ENCODE assay signal across 15 cellular contexts in the genomic region with DNA sequence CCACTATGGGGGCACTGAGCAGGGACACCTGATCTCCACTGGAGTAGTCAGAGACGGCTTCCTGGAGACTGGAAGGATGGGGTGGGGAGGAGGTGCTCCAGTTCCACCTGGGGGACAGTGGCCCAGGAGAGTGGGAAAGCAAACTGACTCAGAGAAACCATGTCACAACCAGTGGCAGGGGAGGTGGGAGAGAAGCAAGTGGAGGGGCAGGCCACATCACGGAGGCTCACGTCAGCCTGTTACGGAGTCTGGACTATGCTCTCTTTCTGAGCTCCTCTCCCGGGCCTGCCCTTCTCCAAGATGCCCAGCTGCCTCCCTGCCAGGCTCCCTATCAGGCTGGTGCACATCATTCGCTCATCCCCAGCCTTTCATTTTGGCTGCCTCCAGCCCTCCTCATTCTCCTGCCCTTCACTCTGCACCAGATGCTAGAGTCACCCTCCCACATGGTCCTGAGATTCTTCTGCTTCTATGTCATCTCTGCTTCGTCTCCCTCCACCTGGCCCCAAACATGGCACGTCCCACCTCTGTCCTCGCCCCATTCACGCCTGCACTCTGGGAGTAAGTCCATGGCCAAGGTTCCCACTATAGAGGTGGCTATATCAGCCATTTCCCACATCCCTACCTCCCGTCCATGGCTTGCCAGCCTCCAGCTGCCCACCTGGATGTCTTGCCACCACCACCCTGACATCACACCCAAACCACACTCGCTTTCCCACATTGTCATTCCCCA.
DNase-seq lines count a peak whose midpoint lies in the region; ATAC-seq and TF ChIP-seq lines count a peak whose summit lies in the region.
"Had no signal": no experiment of that assay in that cellular context is flagged by ENCODE, and none has a peak within 500 bp of the region (broad histone marks: within the 10 kb centered on the region; RNA-seq: fewer than 3 reads in every experiment).

No MANE protein-coding gene starts in this region.

- no peaks in the 10 kb centered on the region for H3K9me3 ChIP-seq in heart left ventricle
- no peaks in the 10 kb centered on the region for H3K9me3 ChIP-seq in heart right ventricle
- H3K9me3 ChIP-seq in effector memory CD4-positive, alpha-beta T cell (ENCODE audit: control insufficient read depth, low read length): no peaks in the 10 kb centered on the region

- TF ChIP-seq CTCF in heart left ventricle (IDR thresholded peaks at IDR 0.05) (no peak), heart right ventricle (IDR thresholded peaks at IDR 0.05) (no peak)

- H3K36me3 ChIP-seq in heart left ventricle: peaks cover 0 to 18% (median 0%) of the 10 kb centered on the region in 9 donors
- peaks cover 0 to 4% (median 0%) of the 10 kb centered on the region in 9 donors for H3K36me3 ChIP-seq in heart right ventricle
- no peaks in the 10 kb centered on the region for H3K36me3 ChIP-seq in effector memory CD4-positive, alpha-beta T cell (ENCODE audit: control insufficient read depth, insufficient read depth, low read length)

- peaks cover 17% of the 10 kb centered on the region for H3K4me1 Mint-ChIP-seq in stimulated activated effector memory CD8-positive, alpha-beta T cell treated with anti-CD3 and anti-CD28 coated beads, Interleukin-12 subunit alpha, Interleukin-12 subunit beta, amount 100 ng/mL, for 72 hours

- H3K4me1 ChIP-seq in heart left ventricle (peaks cover 4 to 97% (median 66%) of the 10 kb centered on the region in 12 donors), heart right ventricle (peaks cover 29 to 100% (median 83%) of the 10 kb centered on the region in 9 donors)
- H3K4me1 ChIP-seq in effector memory CD4-positive, alpha-beta T cell (ENCODE audit: control insufficient read depth, insufficient read depth, low read length, poor library complexity, severe bottlenecking): no peaks in the 10 kb centered on the region

- H3K4me3 ChIP-seq in heart left ventricle (no peak overlapping the region), heart right ventricle (no peak overlapping the region)
- H3K4me3 ChIP-seq in effector memory CD4-positive, alpha-beta T cell (ENCODE audit: insufficient read depth, low read depth, low read length, poor library complexity, severe bottlenecking): no peak overlapping the region
- H3K4me3 ChIP-seq: PC-9 had no signal

- no peaks in the 10 kb centered on the region for H3K36me3 Mint-ChIP-seq in stimulated activated effector memory CD8-positive, alpha-beta T cell treated with anti-CD3 and anti-CD28 coated beads, Interleukin-12 subunit alpha, Interleukin-12 subunit beta, amount 100 ng/mL, for 72 hours
- H3K36me3 Mint-ChIP-seq: CD4-positive, alpha-beta memory T cell had no signal

- H3K27ac Mint-ChIP-seq in stimulated activated effector memory CD8-positive, alpha-beta T cell treated with anti-CD3 and anti-CD28 coated beads, Interleukin-12 subunit alpha, Interleukin-12 subunit beta, amount 100 ng/mL, for 72 hours: no peak overlapping the region
- H3K27ac Mint-ChIP-seq: HFFc6 had no signal

- DNase-seq in heart left ventricle (no peak), left cardiac atrium (no peak), heart right ventricle (no peak), posterior vena cava (ENCODE audit: low spot score) (peak; percentile 38), NCI-H748 treated with DMSO at 0.1 percent for 48 hours (lab: John Stamatoyannopoulos, UW) (no peak), left lobe of liver (ENCODE audit: low spot score) (no peak)
- DNase-seq in stimulated activated effector memory CD8-positive, alpha-beta T cell treated with anti-CD3 and anti-CD28 coated beads, Interleukin-12 subunit alpha, Interleukin-12 subunit beta, amount 100 ng/mL, for 72 hours (ENCODE audit: low spot score in 2 of 2): no peak
- DNase-seq in effector memory CD4-positive, alpha-beta T cell: no peak
- DNase-seq: CD4-positive, alpha-beta memory T cell; GDM1; HFFc6; NCI-H187 treated with DMSO at 0.1 percent for 48 hours; NCI-H2227 treated with DMSO at 0.1 percent for 48 hours; PC-9 had no signal

- H3K27me3 ChIP-seq in heart left ventricle (peaks cover 0 to 4% (median 0%) of the 10 kb centered on the region in 9 donors), heart right ventricle (peaks cover 0 to 4% (median 0%) of the 10 kb centered on the region in 7 donors)
- peaks cover 4% of the 10 kb centered on the region for H3K27me3 ChIP-seq in effector memory CD4-positive, alpha-beta T cell (replicated peaks; ENCODE audit: control insufficient read depth, insufficient read depth, low read length, poor library complexity, severe bottlenecking)

- intact Hi-C loops in heart left ventricle (cut with DNase I) (loop anchor here in 5 of 10 donors (5.0 to 10.0 kb wide), 5 partner anchors 54 to 99 kb away; partner anchors contain the start of gene ADCY5 (in 4 of the 5)), left cardiac atrium (cut with DNase I) (loop anchor here in 1 of 2 donors (5.0 kb wide), 1 partner anchor 99 kb away; the partner anchor contains the start of gene ADCY5), heart right ventricle (cut with DNase I) (loop anchor here in 1 of 10 donors (5.0 kb wide), 2 partner anchors 39 to 99 kb away; partner anchors contain the start of gene ADCY5), posterior vena cava (cut with DNase I) (no loop called here)

- H3K9me3 Mint-ChIP-seq in stimulated activated effector memory CD8-positive, alpha-beta T cell treated with anti-CD3 and anti-CD28 coated beads, Interleukin-12 subunit alpha, Interleukin-12 subunit beta, amount 100 ng/mL, for 72 hours: no peaks in the 10 kb centered on the region
- H3K9me3 Mint-ChIP-seq: CD4-positive, alpha-beta memory T cell; HFFc6 had no signal

- H3K4me3 Mint-ChIP-seq in stimulated activated effector memory CD8-positive, alpha-beta T cell treated with anti-CD3 and anti-CD28 coated beads, Interleukin-12 subunit alpha, Interleukin-12 subunit beta, amount 100 ng/mL, for 72 hours: no peak overlapping the region
- H3K4me3 Mint-ChIP-seq: HFFc6 had no signal

- WGBS in heart left ventricle, 4 donors: 72 to 84% (median 80%) methylated on average over 12 of the region's 12 CpGs
- 85 to 86% methylated on average over 12 of the region's 12 CpGs for WGBS in heart right ventricle, 2 donors

- no peak for TF ChIP-seq POLR2A in heart left ventricle (IDR thresholded peaks at IDR 0.05)

- H3K27ac ChIP-seq in heart left ventricle (peak overlapping the region in 8 of 12 donors; percentile 25 to 94 (median 84)), heart right ventricle (peak overlapping the region in 8 of 10 donors; percentile 7 to 96 (median 72))
- H3K27ac ChIP-seq in effector memory CD4-positive, alpha-beta T cell (ENCODE audit: insufficient read depth, low read length, poor library complexity, severe bottlenecking): no peak overlapping the region
- H3K27ac ChIP-seq: KMS-11, PC-9 had no signal

- ATAC-seq in heart left ventricle (no peak), left cardiac atrium (no peak), heart right ventricle (no peak), left lobe of liver (no peak)
- ATAC-seq in stimulated activated effector memory CD8-positive, alpha-beta T cell treated with anti-CD3 and anti-CD28 coated beads, Interleukin-12 subunit alpha, Interleukin-12 subunit beta, amount 100 ng/mL, for 72 hours: no peak
